23 cellular contexts compared by ENCODE assay signal in the genomic region with DNA sequence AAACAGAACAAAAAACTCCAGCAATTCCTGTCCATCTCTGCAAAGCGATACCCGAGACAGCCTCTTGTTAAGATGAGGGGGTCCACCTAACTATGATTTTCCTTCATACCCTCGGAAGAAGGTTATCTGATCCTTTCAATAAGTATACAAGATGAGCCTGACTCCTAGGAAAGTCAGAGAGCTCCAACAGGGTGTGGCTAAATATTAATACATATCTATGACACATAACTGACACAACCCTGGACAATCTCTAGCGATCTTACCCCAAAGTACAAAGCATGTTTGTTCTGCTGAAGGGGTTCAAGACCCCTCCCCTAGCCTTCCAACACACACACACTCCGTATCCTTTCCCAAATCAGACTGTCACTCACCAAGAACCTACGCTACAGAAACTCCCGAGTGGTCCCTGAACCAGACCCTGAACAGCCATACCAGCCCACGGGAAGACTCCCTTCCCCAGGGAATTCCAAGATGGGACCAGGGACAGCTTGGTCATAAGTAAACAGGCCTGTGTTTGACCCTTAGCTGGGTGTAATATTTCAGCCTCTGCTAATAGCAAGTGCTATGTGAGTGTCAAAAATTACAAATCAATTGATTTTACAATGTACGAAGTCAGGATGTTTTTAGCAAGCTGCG.
"Had no signal": no experiment of that assay in that cellular context is flagged by ENCODE, and none has a peak within 500 bp of the region (broad histone marks: within the 10 kb centered on the region; RNA-seq: fewer than 3 reads in every experiment).

No MANE protein-coding gene starts in this region.

- FAIRE-seq: endothelial cell of umbilical vein, frontal cortex, islet of Langerhans, keratinocyte had no signal

- H3K4me1 ChIP-seq: esophagus muscularis mucosa, foreskin keratinocyte, gastroesophageal sphincter, heart right ventricle, left lung, lower lobe of right lung had no signal

- H3K27ac ChIP-seq: coronary artery, dorsolateral prefrontal cortex, esophagus muscularis mucosa, foreskin keratinocyte, gastroesophageal sphincter, heart right ventricle, left lung, lower lobe of right lung had no signal

- H3K27ac Mint-ChIP-seq: mesothelial cell of epicardium had no signal

- H3K9me3 Mint-ChIP-seq: mesothelial cell of epicardium had no signal

- H3K27me3 Mint-ChIP-seq: naive B cell had no signal

- ATAC-seq: foreskin keratinocyte, gastroesophageal sphincter, heart right ventricle, left cardiac atrium, left lung, left ventricle myocardium superior, lower lobe of right lung, mucosa of descending colon had no signal

- H3K9me3 ChIP-seq: esophagus muscularis mucosa, gastroesophageal sphincter, heart right ventricle, left lung, lower lobe of right lung, mucosa of descending colon had no signal

- DNase-seq: dermis blood vessel endothelial cell; dorsolateral prefrontal cortex; effector CD4-positive, alpha-beta T cell; effector memory CD4-positive, alpha-beta T cell; foreskin keratinocyte; head of caudate nucleus; heart right ventricle; hippocampal formation; left cardiac atrium; left lung; left ventricle myocardium superior; lower lobe of right lung; mesenchymal stem cell; mucosa of descending colon; naive B cell had no signal

- H3K4me3 Mint-ChIP-seq: mesothelial cell of epicardium had no signal

- H3K4me3 ChIP-seq: coronary artery, dorsolateral prefrontal cortex, esophagus muscularis mucosa, gastroesophageal sphincter, heart right ventricle, left lung, lower lobe of right lung, mucosa of descending colon had no signal
